ENCODE assay signal across 1 cellular context in genomic region chr4:81802308-81802846, GRCh38.
TF ChIP-seq lines count a peak whose summit lies in the region.

No MANE protein-coding gene starts in this region.

TF ChIP-seq in liver, 16 proteins besides CTCF, POLR2A, EP300 and RAD21 (continued from another document):
- TF ChIP-seq TAF1 (conservative IDR thresholded peaks at IDR 0.05) (no peak), YY1 (IDR thresholded peaks at IDR 0.05) (no peak), REST (IDR thresholded peaks at IDR 0.05) (no peak), HNF4A (conservative IDR thresholded peaks at IDR 0.05) (peak; percentile 84 to 89), GABPA (IDR thresholded peaks at IDR 0.05 in 1 of 2, conservative IDR thresholded peaks at IDR 0.05 in 1 of 2) (no peak)
